Comparison of ENCODE assay signal across 16 cellular contexts in the genomic region with DNA sequence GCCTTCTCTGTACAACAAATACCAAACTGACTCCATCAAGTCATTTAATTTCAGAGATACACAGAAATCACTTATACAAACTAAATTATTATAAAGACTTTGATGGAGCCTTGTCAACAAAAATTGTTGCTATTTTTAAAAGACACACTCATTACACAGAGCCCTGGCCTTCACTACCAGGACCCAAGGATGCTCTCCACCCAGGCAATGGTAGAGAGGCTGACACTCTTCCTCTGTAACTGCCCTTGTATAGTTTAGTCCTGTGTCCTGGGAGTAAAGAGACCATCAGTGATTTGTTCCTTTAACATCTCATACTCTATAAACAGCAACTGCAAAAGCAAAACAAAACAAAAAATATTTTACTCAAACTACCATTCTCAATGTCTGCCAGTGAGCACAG.
"Had no signal": no experiment of that assay in that cellular context is flagged by ENCODE, and none has a peak within 500 bp of the region (broad histone marks: within the 10 kb centered on the region; RNA-seq: fewer than 3 reads in every experiment).

No MANE protein-coding gene starts in this region.

- H3K27me3 ChIP-seq: body of pancreas, foreskin keratinocyte had no signal

- H3K4me1 ChIP-seq: body of pancreas, foreskin keratinocyte, parathyroid adenoma had no signal

- H3K27ac ChIP-seq: body of pancreas, foreskin keratinocyte, parathyroid adenoma, thoracic aorta had no signal

- H2AFZ ChIP-seq: parathyroid adenoma had no signal

- H3K9me3 ChIP-seq: body of pancreas, thoracic aorta had no signal

- H3K9ac ChIP-seq: parathyroid adenoma had no signal

- H3K4me3 ChIP-seq: body of pancreas, thoracic aorta had no signal

- DNase-seq: activated CD4-positive, alpha-beta memory T cell treated with anti-CD3 and anti-CD28 coated beads, Interleukin-2, amount 10 ng/mL, durations not matched to agents 7 days and 5 days; activated CD4-positive, alpha-beta T cell treated with anti-CD3 and anti-CD28 coated beads for 48 hours; activated CD8-positive, alpha-beta memory T cell treated with anti-CD3 and anti-CD28 coated beads, Interleukin-2, amount 10 ng/mL, durations not matched to agents 7 days and 5 days; activated gamma-delta T cell; activated naive CD4-positive, alpha-beta T cell treated with anti-CD3 and anti-CD28 coated beads, Interleukin-2, amount 50 U/mL, for 16 hours; activated naive CD8-positive, alpha-beta T cell treated with anti-CD3 and anti-CD28 coated beads, Interleukin-2, amount 50 U/mL, for 24 hours; activated T-cell treated with anti-CD3 and anti-CD28 coated beads for 4 hours; body of pancreas; effector CD4-positive, alpha-beta T cell; foreskin keratinocyte; left ventricle myocardium superior; small intestine; stimulated activated CD4-positive, alpha-beta T cell treated with anti-CD3 and anti-CD28 coated beads, Interleukin-15, amount 100 ng/mL, for 24 hours; T1000 had no signal

- H3K36me3 ChIP-seq: thoracic aorta had no signal
